25 cellular contexts compared by ENCODE assay signal in genomic region chr1:48661726-48662483, GRCh38.
DNase-seq lines count a peak whose midpoint lies in the region; ATAC-seq, FAIRE-seq and TF ChIP-seq lines count a peak whose summit lies in the region.
"Had no signal": no experiment of that assay in that cellular context is flagged by ENCODE, and none has a peak within 500 bp of the region (broad histone marks: within the 10 kb centered on the region; RNA-seq: fewer than 3 reads in every experiment).

No MANE protein-coding gene starts in this region.

- TF ChIP-seq CTCF in NB4 (IDR thresholded peaks at IDR 0.05; ENCODE audit: low read depth, low read length) = no peak

- no peak for FAIRE-seq in GM12891 (lab: Jason Lieb, UNC)
- FAIRE-seq: endothelial cell of umbilical vein, GM12878, keratinocyte, pancreas, RCC 7860 had no signal

- no peaks in the 10 kb centered on the region for H3K9me3 ChIP-seq in right cardiac atrium (ENCODE audit: control insufficient read depth, low read length)
- H3K9me3 ChIP-seq: adrenal gland, Caco-2, pancreas had no signal

- H3K27ac ChIP-seq in right cardiac atrium (ENCODE audit: low read length) = no peak overlapping the region
- H3K27ac ChIP-seq: adrenal gland, pancreas had no signal

- H3K4me3 ChIP-seq in NB4 (ENCODE audit: low read depth, low read length) (no peak overlapping the region), right cardiac atrium (ENCODE audit: low read length) (no peak overlapping the region)
- H3K4me3 ChIP-seq: adrenal gland, GM12878, pancreas had no signal

- DNase-seq in COLO668 (lab: John Stamatoyannopoulos, UW; ENCODE audit: unreplicated experiment) (peak; percentile 81), NB4 (ENCODE audit: low read depth) (peak; percentile 70), NCI-H2171 (lab: John Stamatoyannopoulos, UW) (peak; percentile 89), NOMO-1 treated with DMSO at 0.1 percent for 48 hours (lab: John Stamatoyannopoulos, UW; ENCODE audit: unreplicated experiment) (peak; percentile 87), A172 (ENCODE audit: low spot score) (no peak), GM12891 (ENCODE audit: insufficient read length, low spot score) (no peak), right cardiac atrium (no peak)
- DNase-seq: activated CD4-positive, alpha-beta T cell treated with anti-CD3 and anti-CD28 coated beads for 48 hours; activated CD8-positive, alpha-beta memory T cell treated with anti-CD3 and anti-CD28 coated beads, Interleukin-2, amount 50 U/mL, for 4 hours; activated effector memory CD4-positive, alpha-beta T cell treated with anti-CD3 and anti-CD28 coated beads, Interleukin-2, amount 50 U/mL, for 16 hours; adrenal gland; Caco-2; foreskin fibroblast; GF-D8; HFFc6; hypothalamus; naive thymus-derived CD8-positive, alpha-beta T cell; pancreas; stimulated activated CD4-positive, alpha-beta T cell treated with anti-CD3 and anti-CD28 coated beads, Interleukin-2, amount 100 ng/mL, for 24 hours had no signal

- WGBS in right cardiac atrium = 61% methylated on average over 8 of the region's 8 CpGs

- TF ChIP-seq POLR2A in NB4 (IDR thresholded peaks at IDR 0.05; ENCODE audit: extremely low read depth, insufficient read length) (no peak), GM12891 (IDR thresholded peaks at IDR 0.05; ENCODE audit: low read depth, low read length) (no peak)

- no peaks in the 10 kb centered on the region for H3K27me3 ChIP-seq in right cardiac atrium (ENCODE audit: control insufficient read depth, insufficient read depth)
- H3K27me3 ChIP-seq: adrenal gland, pancreas had no signal

- no peak for ATAC-seq in HG03095 (IDR thresholded peaks at IDR 0.05; ENCODE audit: unreplicated experiment)
- no peak for ATAC-seq in right cardiac atrium
- ATAC-seq: GM12878; naive thymus-derived CD8-positive, alpha-beta T cell; pancreas; SK-N-SH treated with all-trans-retinoic acid at 6 μM for 48 hours had no signal

- no peaks in the 10 kb centered on the region for H3K4me1 ChIP-seq in right cardiac atrium (ENCODE audit: control insufficient read depth, insufficient read depth, low read length)
- H3K4me1 ChIP-seq: adrenal gland, Caco-2, pancreas had no signal

- intact Hi-C loops in right cardiac atrium (cut with DNase I) = no loop called here

TF ChIP-seq in GM12891, 5 proteins besides CTCF, POLR2A, EP300 and RAD21:
- no peak for TF ChIP-seq POLR2AphosphoS5 (IDR thresholded peaks at IDR 0.05; ENCODE audit: low read depth, low read length)
- TF ChIP-seq SPI1 (IDR thresholded peaks at IDR 0.05; ENCODE audit: low read depth, low read length) = no peak
- TF ChIP-seq POU2F2 (IDR thresholded peaks at IDR 0.05; ENCODE audit: low read depth, low read length) = no peak
- no peak for TF ChIP-seq TAF1 (IDR thresholded peaks at IDR 0.05; ENCODE audit: low read depth, low read length)
- TF ChIP-seq PAX5 (IDR thresholded peaks at IDR 0.05; ENCODE audit: insufficient read depth, low read length, severe bottlenecking) = no peak

Comparison
In these comparisons a context has a peak if more than half of its experiments do, and no peak if none do; other contexts are left out.
1. DNase-seq: peak in COLO668 (single experiment), NB4 (single experiment), NCI-H2171 (single experiment) and NOMO-1 treated with DMSO at 0.1 percent for 48 hours (single experiment); none in A172 (single experiment), GM12891 (single experiment) and right cardiac atrium (0 of 3).